ENCODE assay signal across 1 cellular context in genomic region chr17:39754161-39754957, GRCh38.
TF ChIP-seq lines count a peak whose summit lies in the region.

No MANE protein-coding gene starts in this region.

TF ChIP-seq in K562, 482 proteins besides CTCF, POLR2A, EP300 and RAD21 (continued from another document and continues in another):
- TF ChIP-seq ZNF280A (IDR thresholded peaks at IDR 0.05; ENCODE audit: low read depth, partially characterized antibody) (no peak), MLLT1 (IDR thresholded peaks at IDR 0.05) (no peak), NFE2 (IDR thresholded peaks at IDR 0.05; ENCODE audit: low read depth) (no peak), SMAD3 (CRISPR knock-in tag; conservative IDR thresholded peaks at IDR 0.05) (no peak), ZNF717 (CRISPR knock-in tag; IDR thresholded peaks at IDR 0.05) (no peak), PRDM10 (IDR thresholded peaks at IDR 0.05; ENCODE audit: partially characterized antibody) (no peak), POLR2B (IDR thresholded peaks at IDR 0.05; ENCODE audit: low read depth, partially characterized antibody) (no peak), TCFL5 (CRISPR knock-in tag; conservative IDR thresholded peaks at IDR 0.05) (no peak), SMAD1 (IDR thresholded peaks at IDR 0.05; ENCODE audit: low read depth, low read length, partially characterized antibody) (no peak), U2AF1 (optimal IDR thresholded peaks at IDR 0.05; ENCODE audit: low read depth, low read length) (peak; percentile 67), ELF2 (CRISPR knock-in tag; IDR thresholded peaks at IDR 0.05) (no peak), TARDBP (IDR thresholded peaks at IDR 0.05) (no peak), MBD2 (IDR thresholded peaks at IDR 0.05; ENCODE audit: borderline replicate concordance, low read depth) (no peak), ZNF507 (tag; conservative IDR thresholded peaks at IDR 0.05) (no peak), HBP1 (CRISPR knock-in tag; IDR thresholded peaks at IDR 0.05) (0 out of 2 replicates have a peak, but pooled peaks have one; percentile 11), BRCA1 (IDR thresholded peaks at IDR 0.05) (no peak), BRCA1 (CRISPR knock-in tag; IDR thresholded peaks at IDR 0.05) (no peak), ZNF282 (CRISPR knock-in tag; IDR thresholded peaks at IDR 0.05) (no peak), ZNF766 (CRISPR knock-in tag; conservative IDR thresholded peaks at IDR 0.05) (0 out of 2 replicates have a peak, but pooled peaks have one; percentile 49), PRPF4 (IDR thresholded peaks at IDR 0.05; ENCODE audit: insufficient read depth, low read depth, low read length, poor library complexity, severe bottlenecking) (no peak), ZNF512 (tag; IDR thresholded peaks at IDR 0.05) (no peak), SAP30 (IDR thresholded peaks at IDR 0.05; ENCODE audit: borderline replicate concordance, insufficient read depth, low read depth, low read length, poor library complexity, severe bottlenecking) (no peak), ILF3 (IDR thresholded peaks at IDR 0.05; ENCODE audit: borderline replicate concordance) (no peak), TEAD4 (IDR thresholded peaks at IDR 0.05; ENCODE audit: low read length) (no peak), TEAD4 (CRISPR knock-in tag; IDR thresholded peaks at IDR 0.05; ENCODE audit: borderline replicate concordance) (no peak), HOXB6 (CRISPR knock-in tag; IDR thresholded peaks at IDR 0.05; ENCODE audit: borderline replicate concordance) (no peak), SIN3B (IDR thresholded peaks at IDR 0.05; ENCODE audit: low read depth) (peak; percentile 91), GTF2E2 (tag; IDR thresholded peaks at IDR 0.05) (no peak), ZNF586 (CRISPR knock-in tag; conservative IDR thresholded peaks at IDR 0.05) (no peak), NCOA2 (IDR thresholded peaks at IDR 0.05; ENCODE audit: partially characterized antibody in 2 of 2) (no peak), CREB1 (IDR thresholded peaks at IDR 0.05) (peak; percentile 57; the same call in 1 of the 2 replicates), CREB1 (CRISPR knock-in tag; IDR thresholded peaks at IDR 0.05) (peak; percentile 51), TEAD1 (CRISPR knock-in tag; IDR thresholded peaks at IDR 0.05) (peak in 1 of 2 experiments; percentile 82; a peak in 2 of 4 replicates), HEY1 (CRISPR knock-in tag; IDR thresholded peaks at IDR 0.05; ENCODE audit: borderline replicate concordance) (no peak), TRIM24 (IDR thresholded peaks at IDR 0.05) (no peak), GABPB1 (CRISPR knock-in tag; IDR thresholded peaks at IDR 0.05) (peak; percentile 72), ESRRB (CRISPR knock-in tag; IDR thresholded peaks at IDR 0.05; ENCODE audit: borderline replicate concordance) (no peak), CBX3 (IDR thresholded peaks at IDR 0.05; ENCODE audit: borderline replicate concordance in 1 of 2, low read length in 2 of 2) (no peak), EGR1 (conservative IDR thresholded peaks at IDR 0.05) (peak; percentile 91), KDM1A (IDR thresholded peaks at IDR 0.05) (no peak), ZBTB40 (IDR thresholded peaks at IDR 0.05) (0 out of 2 replicates have a peak, but pooled peaks have one; percentile 13), ZBTB40 (CRISPR knock-in tag; IDR thresholded peaks at IDR 0.05) (no peak), GTF3C2 (IDR thresholded peaks at IDR 0.05; ENCODE audit: borderline replicate concordance, extremely low read depth, insufficient read length) (no peak), NBN (IDR thresholded peaks at IDR 0.05; ENCODE audit: low read depth) (0 out of 2 replicates have a peak, but pooled peaks have one; percentile 34)
